Comparison of ENCODE assay signal across 24 cellular contexts in the genomic region with DNA sequence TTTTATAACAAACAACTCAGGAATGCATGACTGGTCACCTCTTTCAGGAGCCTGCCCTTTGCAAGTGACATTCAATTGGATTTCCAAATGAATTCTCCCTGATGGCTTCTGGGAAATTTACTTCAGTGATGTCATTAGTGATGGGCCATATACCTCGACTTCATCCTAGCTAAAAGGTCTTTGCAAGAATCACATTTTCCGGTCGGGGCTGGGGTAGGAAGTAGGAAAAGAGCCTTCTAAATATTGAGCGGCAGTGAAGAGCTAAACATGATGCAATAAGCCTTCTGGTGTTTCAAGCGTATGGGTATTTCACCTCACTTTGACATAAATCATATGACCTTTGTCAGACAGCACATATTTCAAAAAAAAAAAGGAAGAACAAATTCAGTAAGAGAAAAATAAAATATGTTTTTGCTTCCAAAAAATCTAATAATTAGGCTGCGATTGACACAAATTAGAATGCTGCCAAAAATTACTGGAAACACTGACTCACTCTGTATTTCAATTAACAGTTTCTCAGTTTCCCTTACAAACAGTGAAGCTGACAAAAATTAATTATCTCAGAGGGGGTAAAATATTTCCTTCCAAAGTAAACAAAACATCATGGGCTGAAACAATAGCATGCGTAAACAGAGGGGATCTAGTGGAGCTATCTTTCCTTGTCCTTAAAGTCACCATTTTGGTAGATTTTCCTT. TPM values are rescaled to one million over a fixed set of nuclear protein-coding genes. Genes with fewer than 3 reads are reported as not detected.
A peak's percentile ranks its signal among the peaks of the same experiment; 100 is the strongest.
DNase-seq lines count a peak whose midpoint lies in the region; ATAC-seq, FAIRE-seq and TF ChIP-seq lines count a peak whose summit lies in the region.
"Had no signal": no experiment of that assay in that cellular context is flagged by ENCODE, and none has a peak within 500 bp of the region (broad histone marks: within the 10 kb centered on the region; RNA-seq: fewer than 3 reads in every experiment).

No MANE protein-coding gene starts in this region.

- no peak overlapping the region for H2AFZ ChIP-seq in IMR-90 (replicated peaks; ENCODE audit: low read length, poor library complexity)
- no peak overlapping the region for H2AFZ ChIP-seq in K562 (ENCODE audit: low read depth, low read length)

- no peak overlapping the region for H2BK20ac ChIP-seq in IMR-90 (ENCODE audit: low read depth, low read length)

- H3K27me3 ChIP-seq in IMR-90 (ENCODE audit: control insufficient read depth, insufficient read depth, low read length) (no peaks in the 10 kb centered on the region; the same call in none of the 2 replicates), K562 (ENCODE audit: control insufficient read depth in 2 of 2, insufficient read depth in 2 of 2, low read length in 2 of 2) (no peaks in the 10 kb centered on the region; a peak in 2 of 5 replicates), lower lobe of right lung (ENCODE audit: low read depth) (no peaks in the 10 kb centered on the region)
- H3K27me3 ChIP-seq: esophagus muscularis mucosa, neutrophil had no signal

- no peaks in the 10 kb centered on the region for H4K20me1 ChIP-seq in IMR-90 (ENCODE audit: insufficient read depth, low read length)
- H4K20me1 ChIP-seq in K562 (replicated peaks; ENCODE audit: control insufficient read depth, insufficient read depth, low read length) = no peaks in the 10 kb centered on the region

- no peak overlapping the region for H2AK5ac ChIP-seq in IMR-90 (ENCODE audit: low read depth, low read length)

- ATAC-seq in IMR-90 (ENCODE audit: low read depth) (no peak), K562 (peak; percentile 47; the same call in 2 of the 3 replicates), lower lobe of right lung (peak; percentile 7 to 22)
- ATAC-seq in stimulated activated effector memory CD8-positive, alpha-beta T cell treated with anti-CD3 and anti-CD28 coated beads, Interleukin-12 subunit alpha, Interleukin-12 subunit beta, amount 100 ng/mL, for 72 hours = no peak

- H3K9ac ChIP-seq in IMR-90 (ENCODE audit: low read depth, low read length) (no peak overlapping the region), K562 (ENCODE audit: insufficient read depth in 1 of 2, low read depth in 2 of 2, low read length in 2 of 2) (no peak overlapping the region)

- H4K91ac ChIP-seq in IMR-90 (ENCODE audit: insufficient read depth, low read depth, low read length) = no peak overlapping the region

- H3K79me1 ChIP-seq in IMR-90 (ENCODE audit: low read depth in 1 of 2, low read length in 2 of 2) = no peaks in the 10 kb centered on the region

- no peak overlapping the region for H4K8ac ChIP-seq in IMR-90 (ENCODE audit: low read depth in 2 of 2, low read length in 2 of 2)

- no peak overlapping the region for H3K56ac ChIP-seq in IMR-90 (ENCODE audit: extremely low read depth, insufficient read depth, low read length)

- H3K23ac ChIP-seq in IMR-90 (ENCODE audit: low read depth, low read length) = no peak overlapping the region

- H2BK15ac ChIP-seq in IMR-90 (ENCODE audit: low read depth, low read length) = no peak overlapping the region

- no peaks in the 10 kb centered on the region for H3K4me1 Mint-ChIP-seq in activated CD4-positive, alpha-beta memory T cell treated with anti-CD3 and anti-CD28 coated beads, Interleukin-2, amount 10 ng/mL, durations not matched to agents 7 days and 5 days
- no peaks in the 10 kb centered on the region for H3K4me1 Mint-ChIP-seq in stimulated activated effector memory CD8-positive, alpha-beta T cell treated with anti-CD3 and anti-CD28 coated beads, Interleukin-12 subunit alpha, Interleukin-12 subunit beta, amount 100 ng/mL, for 72 hours

- H3K36me3 Mint-ChIP-seq in activated CD4-positive, alpha-beta memory T cell treated with anti-CD3 and anti-CD28 coated beads, Interleukin-2, amount 10 ng/mL, durations not matched to agents 7 days and 5 days (ENCODE audit: low read depth) = no peaks in the 10 kb centered on the region
- no peaks in the 10 kb centered on the region for H3K36me3 Mint-ChIP-seq in stimulated activated effector memory CD8-positive, alpha-beta T cell treated with anti-CD3 and anti-CD28 coated beads, Interleukin-12 subunit alpha, Interleukin-12 subunit beta, amount 100 ng/mL, for 72 hours
- H3K36me3 Mint-ChIP-seq: CD4-positive, alpha-beta memory T cell had no signal

- no peak for FAIRE-seq in K562 (lab: Jason Lieb, UNC)
- no peak for FAIRE-seq in HTR-8/SVneo (lab: Jason Lieb, UNC)
- FAIRE-seq: frontal cortex, GM19239 had no signal

- intact Hi-C loops in IMR-90 (cut with micrococcal nuclease) = no loop called here
- intact Hi-C loops in K562 (cut with micrococcal nuclease) = no loop called here
- intact Hi-C loops in lower lobe of right lung (cut with DNase I) = no loop called here

- no peak; the same call in 1 of the 2 replicates for TF ChIP-seq EP300 in K562 (IDR thresholded peaks at IDR 0.05; ENCODE audit: low read length)

- H3K36me3 ChIP-seq in IMR-90 (ENCODE audit: control insufficient read depth, insufficient read depth, low read length) (no peaks in the 10 kb centered on the region), K562 (ENCODE audit: control insufficient read depth, insufficient read depth, low read length) (no peaks in the 10 kb centered on the region), lower lobe of right lung (no peaks in the 10 kb centered on the region)
- H3K36me3 ChIP-seq: esophagus muscularis mucosa, neutrophil, prostate gland had no signal

- H3K4me3 Mint-ChIP-seq in activated CD4-positive, alpha-beta memory T cell treated with anti-CD3 and anti-CD28 coated beads, Interleukin-2, amount 10 ng/mL, durations not matched to agents 7 days and 5 days = no peak overlapping the region
- no peak overlapping the region for H3K4me3 Mint-ChIP-seq in stimulated activated effector memory CD8-positive, alpha-beta T cell treated with anti-CD3 and anti-CD28 coated beads, Interleukin-12 subunit alpha, Interleukin-12 subunit beta, amount 100 ng/mL, for 72 hours
- H3K4me3 Mint-ChIP-seq: CD4-positive, alpha-beta memory T cell; T-helper 2 cell treated with Interferon-gamma antibody and Interleukin-4, amounts not matched to agents 5 μg/mL and 100 μg/mL, for 36 hours had no signal

- TF ChIP-seq CTCF in IMR-90 (conservative IDR thresholded peaks at IDR 0.05; ENCODE audit: low read depth, low read length) (no peak), K562 (IDR thresholded peaks at IDR 0.05 in 2 of 3, conservative IDR thresholded peaks at IDR 0.05 in 1 of 3; ENCODE audit: insufficient read depth in 2 of 3, low read depth in 1 of 3, low read length in 3 of 3) (no peak), lower lobe of right lung (IDR thresholded peaks at IDR 0.05) (no peak)

- no peaks in the 10 kb centered on the region for H3K9me3 Mint-ChIP-seq in activated CD4-positive, alpha-beta memory T cell treated with anti-CD3 and anti-CD28 coated beads, Interleukin-2, amount 10 ng/mL, durations not matched to agents 7 days and 5 days
- H3K9me3 Mint-ChIP-seq in stimulated activated effector memory CD8-positive, alpha-beta T cell treated with anti-CD3 and anti-CD28 coated beads, Interleukin-12 subunit alpha, Interleukin-12 subunit beta, amount 100 ng/mL, for 72 hours = no peaks in the 10 kb centered on the region
- H3K9me3 Mint-ChIP-seq: activated T-helper 2 cell treated with anti-CD3 and anti-CD28 coated beads, Interferon-gamma antibody, Interleukin-2, Interleukin-4, amounts not matched to agents 10 μg/mL and 5 μg/mL and 100 μg/mL, durations not matched to agents 14 hours and 24 hours and 36 hours; CD4-positive, alpha-beta memory T cell; T-helper 2 cell treated with Interferon-gamma antibody and Interleukin-4, amounts not matched to agents 5 μg/mL and 100 μg/mL, for 36 hours had no signal

- no peak for TF ChIP-seq POLR2A in IMR-90 (IDR thresholded peaks at IDR 0.05; ENCODE audit: low read depth, low read length)
- no peak for TF ChIP-seq POLR2A in K562 (conservative IDR thresholded peaks at IDR 0.05)

- no peak for DNase-seq in IMR-90
- peak; percentile 83 for DNase-seq in NOMO-1 treated with DMSO at 0.1 percent for 48 hours (lab: John Stamatoyannopoulos, UW; ENCODE audit: unreplicated experiment)
- DNase-seq in K562 (ENCODE audit: extremely low read depth in 1 of 4, low spot score in 3 of 4) = no peak
- no peak for DNase-seq in lower lobe of right lung
- no peak for DNase-seq in HTR-8/SVneo (ENCODE audit: insufficient read length, low spot score)
- no peak for DNase-seq in activated CD4-positive, alpha-beta memory T cell treated with anti-CD3 and anti-CD28 coated beads, Interleukin-2, amount 10 ng/mL, durations not matched to agents 7 days and 5 days
- no peak for DNase-seq in stimulated activated effector memory CD8-positive, alpha-beta T cell treated with anti-CD3 and anti-CD28 coated beads, Interleukin-12 subunit alpha, Interleukin-12 subunit beta, amount 100 ng/mL, for 72 hours (ENCODE audit: low spot score in 2 of 2)
- DNase-seq: activated CD4-positive, alpha-beta T cell treated with anti-CD3 and anti-CD28 coated beads, Interleukin-2, amount 50 U/mL, for 1 hour; activated CD8-positive, alpha-beta memory T cell treated with anti-CD3 and anti-CD28 coated beads, Interleukin-2, amount 50 U/mL, for 48 hours; CD4-positive, alpha-beta memory T cell; DMS 273 treated with DMSO at 0.1 percent for 48 hours; islet precursor cell; mammary epithelial cell; NCI-H1436; NCI-H2107; NCI-H510A had no signal

- H3K4me2 ChIP-seq in IMR-90 (ENCODE audit: low read depth, low read length) = no peak overlapping the region
- no peak overlapping the region for H3K4me2 ChIP-seq in K562 (ENCODE audit: insufficient read depth, low read length)

- no peak overlapping the region for H3K18ac ChIP-seq in IMR-90 (ENCODE audit: low read depth, low read length)

- no peak overlapping the region for H3K27ac Mint-ChIP-seq in activated CD4-positive, alpha-beta memory T cell treated with anti-CD3 and anti-CD28 coated beads, Interleukin-2, amount 10 ng/mL, durations not matched to agents 7 days and 5 days
- no peak overlapping the region for H3K27ac Mint-ChIP-seq in stimulated activated effector memory CD8-positive, alpha-beta T cell treated with anti-CD3 and anti-CD28 coated beads, Interleukin-12 subunit alpha, Interleukin-12 subunit beta, amount 100 ng/mL, for 72 hours
- H3K27ac Mint-ChIP-seq: activated T-helper 2 cell treated with anti-CD3 and anti-CD28 coated beads, Interferon-gamma antibody, Interleukin-2, Interleukin-4, amounts not matched to agents 10 μg/mL and 5 μg/mL and 100 μg/mL, durations not matched to agents 14 hours and 24 hours and 36 hours; CD4-positive, alpha-beta memory T cell; T-helper 2 cell treated with Interferon-gamma antibody and Interleukin-4, amounts not matched to agents 5 μg/mL and 100 μg/mL, for 36 hours had no signal

- H3K4ac ChIP-seq in IMR-90 (ENCODE audit: low read depth, low read length) = no peak overlapping the region

- in situ Hi-C loops in IMR-90 (cut with MboI; ENCODE audit: low sequenced_read_pairs) (no loop called here), K562 (cut with MboI) (no loop called here)

- no peak overlapping the region for H2AK9ac ChIP-seq in IMR-90 (replicated peaks; ENCODE audit: low read depth, low read length, poor library complexity)

- H3K4me1 ChIP-seq in IMR-90 (ENCODE audit: control insufficient read depth, insufficient read depth, low read length) (no peaks in the 10 kb centered on the region), K562 (replicated peaks in 1 of 2; ENCODE audit: control insufficient read depth in 2 of 2, insufficient read depth in 2 of 2, low read length in 2 of 2) (peaks cover 0 to 8% of the 10 kb centered on the region in 2 experiments; a peak in 3 of 5 replicates), lower lobe of right lung (peaks cover 7% of the 10 kb centered on the region)
- H3K4me1 ChIP-seq: prostate gland had no signal

- H3K4me3 ChIP-seq in IMR-90 (ENCODE audit: insufficient read depth, low read depth, low read length) (no peak overlapping the region), K562 (no peak overlapping the region), lower lobe of right lung (no peak overlapping the region)
- H3K4me3 ChIP-seq: esophagus muscularis mucosa, prostate gland, SK-N-MC had no signal

- WGBS in IMR-90 (ENCODE audit: extremely low coverage in 2 of 2, insufficient read length in 1 of 2), 2 experiments = 100% methylated on average over 1 of the region's 7 CpGs; no CpG with 5 or more reads in 1 of the 2 experiments
- 42% methylated on average over 7 of the region's 7 CpGs for whole genome bisulfite sequencing in K562 (ENCODE audit: insufficient coverage, low coverage, missing lambda C conversion rate)

- TF ChIP-seq RAD21 in IMR-90 (IDR thresholded peaks at IDR 0.05; ENCODE audit: low read length) (no peak), K562 (CRISPR knock-in tag; conservative IDR thresholded peaks at IDR 0.05 in 1 of 2, IDR thresholded peaks at IDR 0.05 in 1 of 2) (no peak)

- no peaks in the 10 kb centered on the region for H3K9me1 ChIP-seq in IMR-90 (ENCODE audit: insufficient read depth, low read length)
- no peaks in the 10 kb centered on the region for H3K9me1 ChIP-seq in K562 (ENCODE audit: control insufficient read depth, insufficient read depth, low read length)

- CTCF ChIA-PET in IMR-90 (lab: Yijun Ruan, JAX) = no interaction called here
- CTCF ChIA-PET in K562 (lab: Yijun Ruan, JAX; ENCODE audit: low intra/inter-chr PET ratio) = interaction anchor here (0.6 kb wide), 1 partner anchor 12 kb away, joined by 3 read pairs; no protein-coding TSS in a partner anchor
- CTCF ChIA-PET in activated CD4-positive, alpha-beta memory T cell treated with anti-CD3 and anti-CD28 coated beads, Interleukin-2, amount 10 ng/mL, durations not matched to agents 7 days and 5 days (lab: Charles Lee) = no interaction called here

- no peak overlapping the region for H4K5ac ChIP-seq in IMR-90 (ENCODE audit: low read depth, low read length)

- H3K9me3 ChIP-seq in IMR-90 (ENCODE audit: control insufficient read depth, insufficient read depth, low read length) (no peaks in the 10 kb centered on the region), K562 (replicated peaks; ENCODE audit: control insufficient read depth, insufficient read depth, low read depth, low read length) (no peaks in the 10 kb centered on the region), lower lobe of right lung (no peaks in the 10 kb centered on the region)
- H3K9me3 ChIP-seq: esophagus muscularis mucosa, neutrophil, prostate gland had no signal

- BruUV-seq in IMR-90 (replicated peaks; lab: Mats Ljungman, UMichigan) (no TSS peak), K562 (replicated peaks; lab: Mats Ljungman, UMichigan) (no TSS peak)

- H3K27me3 Mint-ChIP-seq in activated CD4-positive, alpha-beta memory T cell treated with anti-CD3 and anti-CD28 coated beads, Interleukin-2, amount 10 ng/mL, durations not matched to agents 7 days and 5 days = peaks cover 4% of the 10 kb centered on the region

- H3K79me2 ChIP-seq in K562 (ENCODE audit: control insufficient read depth, insufficient read depth, low read length) = no peaks in the 10 kb centered on the region

- H2BK5ac ChIP-seq in IMR-90 (ENCODE audit: low read depth, low read length, poor library complexity, severe bottlenecking) = no peak overlapping the region

- dilution Hi-C loops in IMR-90 (cut with HindIII; ENCODE audit: low sequenced_read_pairs, unreplicated experiment) = no loop called here

- POLR2A ChIA-PET in IMR-90 (lab: Charles Lee; ENCODE audit: unreplicated experiment) = no interaction called here
- POLR2A ChIA-PET in K562 (lab: Yijun Ruan, JAX) = interaction anchor here (0.6 to 1.3 kb wide), 3 partner anchors 9 to 139 kb away, joined by 3 to 9 read pairs (median 3); no protein-coding TSS in a partner anchor
- POLR2A ChIA-PET in activated CD4-positive, alpha-beta memory T cell treated with anti-CD3 and anti-CD28 coated beads, Interleukin-2, amount 10 ng/mL, durations not matched to agents 7 days and 5 days (lab: Charles Lee) = interaction anchor here (1.0 kb wide), 1 partner anchor 10 kb away, joined by 3 read pairs; no protein-coding TSS in a partner anchor

- H3K27ac ChIP-seq in IMR-90 (ENCODE audit: insufficient read depth, low read length) = no peak overlapping the region
- H3K27ac ChIP-seq in K562 (ENCODE audit: extremely low read depth, low read depth, low read length) = no peak overlapping the region
- H3K27ac ChIP-seq in lower lobe of right lung = no peak overlapping the region
- H3K27ac ChIP-seq: esophagus muscularis mucosa, neutrophil, prostate gland, SK-N-MC had no signal

- no peak overlapping the region for H3K14ac ChIP-seq in IMR-90 (replicated peaks; ENCODE audit: low read depth, low read length)

- no peak overlapping the region for H2BK120ac ChIP-seq in IMR-90 (ENCODE audit: low read depth, low read length)

RNA-seq across cellular contexts. Expression of a gene that starts 39.8 kb away (rescaled TPM):
- total RNA-seq in IMR-90 (2012; rRNA removed) (0.72 and 0.83 TPM in 2 replicates), K562 (2014; rRNA removed) (7.4 and 9.6 TPM in 2 replicates), K562 (2014; rRNA removed; fragmentation: Illumina TruSeq; extraction: Trizol) (13.3 and 13.9 TPM in 2 replicates), K562 (2015; rRNA removed; fragmentation: Illumina TruSeq; extraction: Trizol) (13.5 and 13.8 TPM in 2 replicates), K562 (2021) (11.7 and 12.3 TPM in 2 replicates), lower lobe of right lung (42.5 TPM)
- polyA plus RNA-seq in IMR-90 (2012; rRNA removed) (0.14 and 0.50 TPM in 2 replicates), K562 (2011; rRNA removed) (8.7 and 10.0 TPM in 2 replicates), K562 (2014; fragmentation: Illumina TruSeq; extraction: Trizol) (21.7 and 24.0 TPM in 2 replicates), K562 (2014; fragmentation: Nextera tagmentation; extraction: Ambion mirVana) (10 to 100 TPM; 13.6 to 18.3 TPM), K562 (2014; rRNA removed) (12.9 and 16.4 TPM in 2 replicates)
- 0.11 and 0.35 TPM in 2 replicates for polyA plus RNA-seq in IMR-90 (2012; cell fraction: cytosol; rRNA removed)
- polyA plus RNA-seq in IMR-90 (2012; cell fraction: nucleus; rRNA removed; ENCODE audit: low replicate concordance) = 0.32 and 0.88 TPM in 2 replicates
- total RNA-seq in K562 (2011; cell fraction: chromatin; rRNA removed; ENCODE audit: low replicate concordance) = 13.8 and 18.6 TPM in 2 replicates
- total RNA-seq in K562 (2011; cell fraction: nucleolus; rRNA removed) = 13.8 and 20.4 TPM in 2 replicates
- 13.9 and 19.7 TPM in 2 replicates for total RNA-seq in K562 (2011; cell fraction: nucleoplasm; rRNA removed)
- polyA plus RNA-seq in K562 (2011; cell fraction: cytosol; rRNA removed) = 7.1 and 9.6 TPM in 2 replicates
- 16.3 and 17.9 TPM in 2 replicates for polyA plus RNA-seq in K562 (2011; cell fraction: nucleus; rRNA removed)
- 19.8 and 27.5 TPM in 2 replicates for polyA plus RNA-seq in K562 (2012)
- 7.4 and 9.3 TPM in 2 replicates for polyA minus RNA-seq in K562 (2011; rRNA and poly(A)+ RNA removed)
- 3.6 and 6.5 TPM in 2 replicates for polyA minus RNA-seq in K562 (2011; cell fraction: cytosol; rRNA and poly(A)+ RNA removed)
- polyA minus RNA-seq in K562 (2011; cell fraction: nucleus; rRNA and poly(A)+ RNA removed) = 6.1 and 7.9 TPM in 2 replicates
- 1 to 10 TPM; 5.5 to 6.0 TPM for total RNA-seq in activated CD4-positive, alpha-beta memory T cell treated with anti-CD3 and anti-CD28 coated beads, Interleukin-2, amount 10 ng/mL, durations not matched to agents 7 days and 5 days

Comparison
In these comparisons a context has a peak if more than half of its experiments do, and no peak if none do; other contexts are left out.
1. ATAC-seq: peak in K562 (single experiment) and lower lobe of right lung (2 of 2); none in IMR-90 (single experiment) and stimulated activated effector memory CD8-positive, alpha-beta T cell treated with anti-CD3 and anti-CD28 coated beads, Interleukin-12 subunit alpha, Interleukin-12 subunit beta, amount 100 ng/mL, for 72 hours (single experiment).